In the genomic region with DNA sequence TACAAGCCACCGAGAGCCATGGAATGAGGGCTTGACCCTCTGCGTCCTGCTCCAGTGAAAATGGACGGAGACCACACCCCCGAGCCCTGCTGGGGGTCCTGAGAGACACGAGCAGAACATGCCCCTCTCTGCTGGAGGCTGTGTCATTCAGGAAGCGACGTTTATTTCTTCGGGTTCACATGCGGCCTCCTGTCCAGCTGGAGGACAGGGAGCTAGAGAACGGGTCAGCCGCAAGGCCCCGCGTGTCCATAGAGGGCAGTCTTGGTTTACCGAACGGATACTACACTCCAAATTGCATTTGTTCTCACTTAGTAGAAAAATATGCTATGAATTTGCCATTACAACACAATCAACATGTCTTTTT, we compare ENCODE assay signal across 9 cellular contexts. TPM values are rescaled to one million over a fixed set of nuclear protein-coding genes. Genes with fewer than 3 reads are reported as not detected.
DNase-seq lines count a peak whose midpoint lies in the region; ATAC-seq and TF ChIP-seq lines count a peak whose summit lies in the region.
"Had no signal": no experiment of that assay in that cellular context is flagged by ENCODE, and none has a peak within 500 bp of the region (broad histone marks: within the 10 kb centered on the region; RNA-seq: fewer than 3 reads in every experiment).

No MANE protein-coding gene starts in this region.

- no peak overlapping the region for H4K8ac ChIP-seq in H9 (replicated peaks; ENCODE audit: insufficient read length, low read depth, low read length)

- no peak overlapping the region for H4K5ac ChIP-seq in H9 (ENCODE audit: insufficient read length, low read depth, low read length)

- H3K56ac ChIP-seq in H9 (ENCODE audit: insufficient read length, low read depth, low read length) = no peak overlapping the region

- TF ChIP-seq CTCF in H9 (conservative IDR thresholded peaks at IDR 0.05) = peak; percentile 82
- TF ChIP-seq CTCF in liver (IDR thresholded peaks at IDR 0.05; ENCODE audit: low read depth, low read length, missing input control) = peak; percentile 65
- TF ChIP-seq CTCF in upper lobe of right lung (IDR thresholded peaks at IDR 0.05) = peak; percentile 61

- no peaks in the 10 kb centered on the region for H3K79me1 ChIP-seq in H9 (ENCODE audit: insufficient read depth, low read depth, low read length, poor library complexity, severe bottlenecking)

- no peak overlapping the region for H3K18ac ChIP-seq in H9 (ENCODE audit: insufficient read length, low read depth, low read length)

- no peaks in the 10 kb centered on the region for H3K79me2 ChIP-seq in H9 (ENCODE audit: insufficient read depth, low read length)

- H2BK120ac ChIP-seq in H9 (ENCODE audit: low read depth, low read length, poor library complexity, severe bottlenecking) = no peak overlapping the region

- no peak overlapping the region for H3K9ac ChIP-seq in H9 (ENCODE audit: extremely low read depth, insufficient read length, low read length)
- no peak overlapping the region for H3K9ac ChIP-seq in liver (ENCODE audit: low read depth in 1 of 2, low read length in 2 of 2)

- H3K23me2 ChIP-seq in H9 (ENCODE audit: insufficient read length, low read depth, low read length, poor library complexity, severe bottlenecking) = no peaks in the 10 kb centered on the region

- H2AFZ ChIP-seq in H9 (ENCODE audit: low read length) = no peak overlapping the region

- H3K4me2 ChIP-seq in H9 (ENCODE audit: insufficient read depth, insufficient read length, low read length) = no peak overlapping the region

- H3K27ac ChIP-seq in H9 (ENCODE audit: insufficient read length, low read depth, low read length) (no peak overlapping the region), liver (ENCODE audit: low read depth in 1 of 2, low read length in 2 of 2) (no peak overlapping the region), upper lobe of right lung (no peak overlapping the region)
- H3K27ac ChIP-seq: skin epidermis had no signal

- no peak overlapping the region for H3K4me3 Mint-ChIP-seq in H9

- no peak overlapping the region for H2BK5ac ChIP-seq in H9 (ENCODE audit: insufficient read length, low read length)

- H3K14ac ChIP-seq in H9 (ENCODE audit: insufficient read depth, low read length) = no peak overlapping the region

- ATAC-seq in upper lobe of right lung (peak; percentile 52), GM19452 (IDR thresholded peaks at IDR 0.05; ENCODE audit: unreplicated experiment) (no peak), HG03025 (IDR thresholded peaks at IDR 0.05; ENCODE audit: low FRiP score, unreplicated experiment) (no peak)

- DNase-seq in COLO668 (lab: John Stamatoyannopoulos, UW; ENCODE audit: unreplicated experiment) (peak; percentile 41), H9 (peak; percentile 59), T follicular helper cell (ENCODE audit: low read depth) (peak; percentile 16), dermis blood vessel endothelial cell (peak; percentile 85), upper lobe of right lung (peak; percentile 62)

- H3K9me3 ChIP-seq in H9 (ENCODE audit: control insufficient read depth, low read depth, low read length) (no peaks in the 10 kb centered on the region), liver (ENCODE audit: control insufficient read depth in 4 of 4, low read length in 3 of 4) (peaks cover 0 to 2% (median 1%) of the 10 kb centered on the region in 4 donors), upper lobe of right lung (no peaks in the 10 kb centered on the region)

- peaks cover 1 to 5% (median 4%) of the 10 kb centered on the region in 3 experiments; a peak in 4 of 7 replicates for H3K36me3 Mint-ChIP-seq in H9 (ENCODE audit: insufficient read depth in 1 of 3, low read depth in 3 of 3)

- WGBS in H9 (ENCODE audit: extremely low coverage, insufficient read length, low lambda C conversion rate) = no CpG with 5 or more reads among the region's 15 CpGs
- WGBS in liver = 35% methylated on average over 15 of the region's 15 CpGs

- peaks cover 4 to 5% of the 10 kb centered on the region in 2 experiments for H3K9me3 Mint-ChIP-seq in H9

- no peak overlapping the region for H2AK5ac ChIP-seq in H9 (ENCODE audit: insufficient read length, low read length)

- H3K27ac Mint-ChIP-seq in H9 = no peak overlapping the region

- peaks cover 10% of the 10 kb centered on the region for H3K27me3 Mint-ChIP-seq in H9 (ENCODE audit: low read depth)

- no peaks in the 10 kb centered on the region for H3K36me3 ChIP-seq in liver (ENCODE audit: control insufficient read depth in 4 of 4, insufficient read depth in 3 of 4, low read depth in 1 of 4, low read length in 3 of 4)
- H3K36me3 ChIP-seq in upper lobe of right lung = no peaks in the 10 kb centered on the region

- no peaks in the 10 kb centered on the region for H4K20me1 ChIP-seq in H9 (ENCODE audit: control insufficient read depth, insufficient read depth, insufficient read length)

- no peak overlapping the region for H2BK12ac ChIP-seq in H9 (ENCODE audit: insufficient read length, low read depth, low read length)

- TF ChIP-seq RAD21 in liver (IDR thresholded peaks at IDR 0.05) = peak; percentile 79 to 83

- no peak overlapping the region for H4K91ac ChIP-seq in H9 (ENCODE audit: insufficient read length, low read depth, low read length)

- H3K4me1 Mint-ChIP-seq in H9 = peaks cover 7 to 13% of the 10 kb centered on the region in 2 experiments; a peak in 3 of 4 replicates

- H3K4me1 ChIP-seq in H9 (ENCODE audit: insufficient read depth, low read length) = no peaks in the 10 kb centered on the region; the same call in 1 of the 2 replicates
- H3K4me1 ChIP-seq in liver (ENCODE audit: control insufficient read depth in 4 of 4, insufficient read depth in 4 of 4, low read length in 3 of 4) = no peaks in the 10 kb centered on the region
- H3K4me1 ChIP-seq in upper lobe of right lung = no peaks in the 10 kb centered on the region

- H3K4me3 ChIP-seq in liver (ENCODE audit: low read depth in 1 of 3, low read length in 3 of 3) (no peak overlapping the region), upper lobe of right lung (no peak overlapping the region)
- H3K4me3 ChIP-seq: skin epidermis had no signal

- H3K23ac ChIP-seq in H9 (ENCODE audit: insufficient read length, low read depth, low read length) = no peak overlapping the region

- H3K4ac ChIP-seq in H9 (ENCODE audit: low read depth, low read length) = no peak overlapping the region

- H3K27me3 ChIP-seq in H9 (ENCODE audit: insufficient read depth, low read length) (no peaks in the 10 kb centered on the region; the same call in 1 of the 2 replicates), liver (ENCODE audit: control insufficient read depth in 4 of 4, insufficient read depth in 4 of 4, low read length in 3 of 4) (peaks cover 0 to 2% (median 0%) of the 10 kb centered on the region in 4 donors), upper lobe of right lung (peaks cover 20% of the 10 kb centered on the region)

- no peak overlapping the region for H2BK15ac ChIP-seq in H9 (ENCODE audit: low read depth, low read length)

- H2BK20ac ChIP-seq in H9 (ENCODE audit: low read depth, low read length, poor library complexity, severe bottlenecking) = no peak overlapping the region

- intact Hi-C loops in upper lobe of right lung (cut with DNase I) = no loop called here

- no peak overlapping the region for H3T11ph ChIP-seq in H9 (ENCODE audit: low read length)

TF ChIP-seq in liver, 16 proteins besides CTCF, POLR2A, EP300 and RAD21:
- TF ChIP-seq, protein P1, sequence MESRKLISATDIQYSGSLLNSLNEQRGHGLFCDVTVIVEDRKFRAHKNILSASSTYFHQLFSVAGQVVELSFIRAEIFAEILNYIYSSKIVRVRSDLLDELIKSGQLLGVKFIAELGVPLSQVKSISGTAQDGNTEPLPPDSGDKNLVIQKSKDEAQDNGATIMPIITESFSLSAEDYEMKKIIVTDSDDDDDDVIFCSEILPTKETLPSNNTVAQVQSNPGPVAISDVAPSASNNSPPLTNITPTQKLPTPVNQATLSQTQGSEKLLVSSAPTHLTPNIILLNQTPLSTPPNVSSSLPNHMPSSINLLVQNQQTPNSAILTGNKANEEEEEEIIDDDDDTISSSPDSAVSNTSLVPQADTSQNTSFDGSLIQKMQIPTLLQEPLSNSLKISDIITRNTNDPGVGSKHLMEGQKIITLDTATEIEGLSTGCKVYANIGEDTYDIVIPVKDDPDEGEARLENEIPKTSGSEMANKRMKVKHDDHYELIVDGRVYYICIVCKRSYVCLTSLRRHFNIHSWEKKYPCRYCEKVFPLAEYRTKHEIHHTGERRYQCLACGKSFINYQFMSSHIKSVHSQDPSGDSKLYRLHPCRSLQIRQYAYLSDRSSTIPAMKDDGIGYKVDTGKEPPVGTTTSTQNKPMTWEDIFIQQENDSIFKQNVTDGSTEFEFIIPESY (IDR thresholded peaks at IDR 0.05) = no peak
- TF ChIP-seq YY1 (IDR thresholded peaks at IDR 0.05) (no peak), FOXA1 (IDR thresholded peaks at IDR 0.05) (no peak), EGR1 (IDR thresholded peaks at IDR 0.05; ENCODE audit: low read depth in 2 of 2) (no peak), JUND (IDR thresholded peaks at IDR 0.05) (no peak), FOXA2 (IDR thresholded peaks at IDR 0.05) (no peak), HNF4G (IDR thresholded peaks at IDR 0.05) (no peak), SP1 (IDR thresholded peaks at IDR 0.05) (no peak), TAF1 (conservative IDR thresholded peaks at IDR 0.05) (no peak), MAX (IDR thresholded peaks at IDR 0.05) (no peak)

RNA-seq across cellular contexts. Expression of gene MRPL36, which starts 36.1 kb away (rescaled TPM):
- total RNA-seq in H9 (2021) = 67.3 and 68.9 TPM in 2 replicates
- 32.2 and 36.9 TPM in 2 replicates for total RNA-seq in dermis blood vessel endothelial cell
- total RNA-seq in liver = 10 to 100 TPM; 22.3 to 29.2 TPM
- polyA plus RNA-seq in liver = 100 to 1,000 TPM in 1 of 2 donors, 10 to 100 TPM in 1; 83.5 to 106 TPM
- total RNA-seq in upper lobe of right lung = 29.4 TPM

RNA-seq across cellular contexts. Expression of gene NDUFS6, which starts 37.7 kb away (rescaled TPM):
- total RNA-seq in H9 (2021) = 62.5 and 63.7 TPM in 2 replicates
- total RNA-seq in dermis blood vessel endothelial cell = 39.6 and 48.5 TPM in 2 replicates
- total RNA-seq in liver = 10 to 100 TPM; 18.7 to 33.4 TPM
- 10 to 100 TPM; 61.1 to 82.5 TPM for polyA plus RNA-seq in liver
- total RNA-seq in upper lobe of right lung = 23.5 TPM

Comparison
In these comparisons a context has a peak if more than half of its experiments do, and no peak if none do; other contexts are left out.
1. DNase-seq: peak in every context shown above with its lines; median percentile 85 in dermis blood vessel endothelial cell; 62 in upper lobe of right lung; 59 in H9; 41 in COLO668; 16 in T follicular helper cell.